Comparison of ENCODE assay signal across 9 cellular contexts in genomic region chr6:47308674-47309325, GRCh38. TPM values are rescaled to one million over a fixed set of nuclear protein-coding genes. Genes with fewer than 3 reads are reported as not detected.
DNase-seq lines count a peak whose midpoint lies in the region; ATAC-seq, FAIRE-seq and TF ChIP-seq lines count a peak whose summit lies in the region.
"Had no signal": no experiment of that assay in that cellular context is flagged by ENCODE, and none has a peak within 500 bp of the region (broad histone marks: within the 10 kb centered on the region; RNA-seq: fewer than 3 reads in every experiment).

No MANE protein-coding gene starts in this region.

- peaks cover 41% of the 10 kb centered on the region for H3K4me1 Mint-ChIP-seq in GM23338
- peaks cover 17% of the 10 kb centered on the region for H3K4me1 Mint-ChIP-seq in stimulated activated memory B cell treated with anti-CD40 and anti-IgM and Interleukin-4, amounts not matched to agents 10 μg/mL and 1 μg/mL and 100 μg/mL, for 72 hours

- peaks cover 14% of the 10 kb centered on the region for H3K27me3 Mint-ChIP-seq in GM23338 (ENCODE audit: insufficient read depth, low read depth, poor library complexity)
- H3K27me3 Mint-ChIP-seq in stimulated activated memory B cell treated with anti-CD40 and anti-IgM and Interleukin-4, amounts not matched to agents 10 μg/mL and 1 μg/mL and 100 μg/mL, for 72 hours: peaks cover 41% of the 10 kb centered on the region

- peak overlapping the region; percentile 92 for H3K4me2 ChIP-seq in GM23338
- H3K4me2 ChIP-seq in mammary epithelial cell (ENCODE audit: insufficient read depth, low read depth, low read length): peak overlapping the region; percentile 97

- DNase-seq in NCI-H146 (lab: John Stamatoyannopoulos, UW): peak; percentile 49
- no peak for DNase-seq in NCI-H146 treated with DMSO at 0.1 percent for 48 hours (lab: John Stamatoyannopoulos, UW; ENCODE audit: unreplicated experiment)
- peak; percentile 43 for DNase-seq in GM23338 (ENCODE audit: low spot score)
- peak; percentile 36 for DNase-seq in NCI-H2171 treated with DMSO at 0.1 percent for 48 hours (lab: John Stamatoyannopoulos, UW)
- peak; percentile 40 for DNase-seq in mammary epithelial cell
- peak; percentile 83 for DNase-seq in kidney

- H3K9me3 ChIP-seq in mammary epithelial cell (replicated peaks; ENCODE audit: insufficient read depth, low read length): no peaks in the 10 kb centered on the region
- no peaks in the 10 kb centered on the region for H3K9me3 ChIP-seq in kidney (ENCODE audit: control insufficient read depth in 1 of 2, low read length in 2 of 2)

- peaks cover 17% of the 10 kb centered on the region for H3K9me3 Mint-ChIP-seq in GM23338
- H3K9me3 Mint-ChIP-seq in stimulated activated memory B cell treated with anti-CD40 and anti-IgM and Interleukin-4, amounts not matched to agents 10 μg/mL and 1 μg/mL and 100 μg/mL, for 72 hours: no peaks in the 10 kb centered on the region

- H3F3A ChIP-seq in GM23338 (replicated peaks; ENCODE audit: low read depth): no peaks in the 10 kb centered on the region

- no peak for TF ChIP-seq CTCF in GM23338 (conservative IDR thresholded peaks at IDR 0.05; ENCODE audit: low read depth in 2 of 2)
- no peak for TF ChIP-seq CTCF in mammary epithelial cell (conservative IDR thresholded peaks at IDR 0.05 in 1 of 2, IDR thresholded peaks at IDR 0.05 in 1 of 2; ENCODE audit: extremely low read depth in 1 of 2, insufficient read depth in 1 of 2, low read depth in 1 of 2, low read length in 2 of 2)
- no peak for TF ChIP-seq CTCF in kidney (IDR thresholded peaks at IDR 0.05; ENCODE audit: borderline replicate concordance, extremely low read depth, insufficient read depth)

- H3K27me3 ChIP-seq in GM23338 (ENCODE audit: insufficient read depth): no peaks in the 10 kb centered on the region
- H3K27me3 ChIP-seq in mammary epithelial cell (ENCODE audit: insufficient read depth, low read length): no peaks in the 10 kb centered on the region

- peaks cover 52% of the 10 kb centered on the region for H3K79me2 ChIP-seq in GM23338 (replicated peaks; ENCODE audit: insufficient read depth)
- H3K79me2 ChIP-seq in mammary epithelial cell (ENCODE audit: insufficient read depth, low read length): peaks cover 59% of the 10 kb centered on the region

- peak overlapping the region; percentile 91 for H3K4me3 ChIP-seq in GM23338
- H3K4me3 ChIP-seq in mammary epithelial cell (replicated peaks in 1 of 3; ENCODE audit: insufficient read depth in 1 of 3, low read depth in 2 of 3, low read length in 3 of 3): peak overlapping the region; percentile 61 to 90 (median 85)
- H3K4me3 ChIP-seq in kidney (ENCODE audit: low read length in 2 of 2): peak overlapping the region; percentile 68 to 81

- H3K9ac ChIP-seq in mammary epithelial cell (ENCODE audit: insufficient read depth, low read length) (peak overlapping the region; percentile 84), kidney (ENCODE audit: low read length in 2 of 2) (peak overlapping the region; percentile 69 to 91)

- peak overlapping the region; percentile 96 for H3K4me3 Mint-ChIP-seq in GM23338
- peak overlapping the region; percentile 77 for H3K4me3 Mint-ChIP-seq in stimulated activated memory B cell treated with anti-CD40 and anti-IgM and Interleukin-4, amounts not matched to agents 10 μg/mL and 1 μg/mL and 100 μg/mL, for 72 hours

- peak overlapping the region; percentile 48; the same call in 1 of the 2 replicates for H2AFZ ChIP-seq in GM23338
- H2AFZ ChIP-seq in mammary epithelial cell (ENCODE audit: low read depth, low read length): peak overlapping the region; percentile 87

- peaks cover 25% of the 10 kb centered on the region for H3K36me3 Mint-ChIP-seq in GM23338 (ENCODE audit: low read depth)
- H3K36me3 Mint-ChIP-seq in stimulated activated memory B cell treated with anti-CD40 and anti-IgM and Interleukin-4, amounts not matched to agents 10 μg/mL and 1 μg/mL and 100 μg/mL, for 72 hours: no peaks in the 10 kb centered on the region

- dilution Hi-C loops in mammary epithelial cell (cut with HindIII; ENCODE audit: low sequenced_read_pairs): no loop called here

- no peaks in the 10 kb centered on the region; the same call in 1 of the 2 replicates for H3K9me2 ChIP-seq in GM23338 (ENCODE audit: insufficient read depth)

- H3K27ac ChIP-seq in GM23338 (ENCODE audit: low read depth): no peak overlapping the region
- peak overlapping the region; percentile 60 for H3K27ac ChIP-seq in mammary epithelial cell (ENCODE audit: insufficient read depth, low read depth, low read length)
- H3K27ac ChIP-seq in kidney (ENCODE audit: low read depth in 2 of 2, low read length in 2 of 2): peak overlapping the region; percentile 85 to 93

- intact Hi-C loops in mammary epithelial cell (cut with micrococcal nuclease): loop anchor here (1.0 to 10.0 kb wide), 7 partner anchors 66 to 594 kb away; no protein-coding TSS in a partner anchor
- intact Hi-C loops in kidney (cut with DNase I): loop anchor here (5.0 kb wide), 1 partner anchor 206 kb away; no protein-coding TSS in a partner anchor

- CTCF ChIA-PET in mammary epithelial cell (lab: Charles Lee; ENCODE audit: low non-redundant PET): no interaction called here

- peaks cover 35% of the 10 kb centered on the region for H3K4me1 ChIP-seq in GM23338 (ENCODE audit: insufficient read depth)
- peaks cover 21% of the 10 kb centered on the region for H3K4me1 ChIP-seq in mammary epithelial cell (ENCODE audit: insufficient read depth, low read length)
- peaks cover 3 to 12% of the 10 kb centered on the region in 2 donors for H3K4me1 ChIP-seq in kidney (ENCODE audit: control insufficient read depth in 1 of 2, insufficient read depth in 1 of 2, low read depth in 1 of 2, low read length in 2 of 2)

- H3K36me3 ChIP-seq in GM23338 (ENCODE audit: insufficient read depth) (peaks cover 5% of the 10 kb centered on the region; the same call in 1 of the 2 replicates), mammary epithelial cell (ENCODE audit: insufficient read depth, low read length) (no peaks in the 10 kb centered on the region), kidney (ENCODE audit: control insufficient read depth in 1 of 2, insufficient read depth in 2 of 2, low read length in 2 of 2) (no peaks in the 10 kb centered on the region)

- in situ Hi-C loops in mammary epithelial cell (cut with MboI; ENCODE audit: low sequenced_read_pairs in 2 of 2): loop anchor here (5.0 to 25.0 kb wide), 3 partner anchors 124 to 446 kb away; no protein-coding TSS in a partner anchor

- BruUV-seq in mammary epithelial cell (replicated peaks; lab: Mats Ljungman, UMichigan): no TSS peak

- ATAC-seq in GM23338 (peak; percentile 56), HG03469 (IDR thresholded peaks at IDR 0.05; ENCODE audit: unreplicated experiment) (no peak)
- peak; percentile 10 for ATAC-seq in stimulated activated memory B cell treated with anti-CD40 and anti-IgM and Interleukin-4, amounts not matched to agents 10 μg/mL and 1 μg/mL and 100 μg/mL, for 72 hours

- H4K20me1 ChIP-seq in GM23338 (replicated peaks; ENCODE audit: insufficient read depth) (peaks cover 26% of the 10 kb centered on the region), mammary epithelial cell (ENCODE audit: insufficient read depth, low read length) (no peaks in the 10 kb centered on the region)

- 2% methylated on average over 28 of the region's 49 CpGs for WGBS in mammary epithelial cell (ENCODE audit: low coverage, missing lambda C conversion rate)

- FAIRE-seq in kidney (lab: Jason Lieb, UNC): no peak
- FAIRE-seq: G401.6 had no signal

- H3K27ac Mint-ChIP-seq in GM23338: no peak overlapping the region
- H3K27ac Mint-ChIP-seq in stimulated activated memory B cell treated with anti-CD40 and anti-IgM and Interleukin-4, amounts not matched to agents 10 μg/mL and 1 μg/mL and 100 μg/mL, for 72 hours: no peak overlapping the region

TF ChIP-seq in GM23338, 12 proteins besides CTCF, POLR2A, EP300 and RAD21 (continues in another document):
- TF ChIP-seq NANOG (IDR thresholded peaks at IDR 0.05; ENCODE audit: borderline replicate concordance) (no peak), EZH2phosphoT487 (IDR thresholded peaks at IDR 0.05; ENCODE audit: unreplicated experiment) (no peak), JUNB (IDR thresholded peaks at IDR 0.05; ENCODE audit: unreplicated experiment) (no peak), STAT1 (IDR thresholded peaks at IDR 0.05; ENCODE audit: unreplicated experiment) (no peak), POLR2AphosphoS5 (IDR thresholded peaks at IDR 0.05; ENCODE audit: low read depth) (no peak), EZH2 (IDR thresholded peaks at IDR 0.05; ENCODE audit: low read depth, unreplicated experiment) (no peak), ZNF114 (CRISPR knock-in tag; IDR thresholded peaks at IDR 0.05) (no peak)
- TF ChIP-seq, protein P1, sequence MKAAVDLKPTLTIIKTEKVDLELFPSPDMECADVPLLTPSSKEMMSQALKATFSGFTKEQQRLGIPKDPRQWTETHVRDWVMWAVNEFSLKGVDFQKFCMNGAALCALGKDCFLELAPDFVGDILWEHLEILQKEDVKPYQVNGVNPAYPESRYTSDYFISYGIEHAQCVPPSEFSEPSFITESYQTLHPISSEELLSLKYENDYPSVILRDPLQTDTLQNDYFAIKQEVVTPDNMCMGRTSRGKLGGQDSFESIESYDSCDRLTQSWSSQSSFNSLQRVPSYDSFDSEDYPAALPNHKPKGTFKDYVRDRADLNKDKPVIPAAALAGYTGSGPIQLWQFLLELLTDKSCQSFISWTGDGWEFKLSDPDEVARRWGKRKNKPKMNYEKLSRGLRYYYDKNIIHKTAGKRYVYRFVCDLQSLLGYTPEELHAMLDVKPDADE (IDR thresholded peaks at IDR 0.05): no peak

RNA-seq across cellular contexts. Expression of gene TNFRSF21, which starts 0.9 kb away (rescaled TPM):
- total RNA-seq in GM23338 (2014; rRNA removed; shearing (Covaris generic)): 48.1 and 48.5 TPM in 2 replicates
- 22.1 and 22.8 TPM in 2 replicates for polyA plus RNA-seq in GM23338 (2016; fragmentation: Nextera tagmentation; extraction: Ambion mirVana)
- 100 to 1,000 TPM in 1 of 2 donors, 10 to 100 TPM in 1; 70.3 to 188 TPM for total RNA-seq in mammary epithelial cell
- 89.7 TPM for polyA plus RNA-seq in mammary epithelial cell
- polyA minus RNA-seq in mammary epithelial cell: 122 TPM
- 45.5 TPM for total RNA-seq in kidney
- polyA plus RNA-seq in kidney (ENCODE audit: insufficient read depth, low read depth, low replicate concordance): 40.3 TPM
